9 cellular contexts compared by ENCODE assay signal in the genomic region with DNA sequence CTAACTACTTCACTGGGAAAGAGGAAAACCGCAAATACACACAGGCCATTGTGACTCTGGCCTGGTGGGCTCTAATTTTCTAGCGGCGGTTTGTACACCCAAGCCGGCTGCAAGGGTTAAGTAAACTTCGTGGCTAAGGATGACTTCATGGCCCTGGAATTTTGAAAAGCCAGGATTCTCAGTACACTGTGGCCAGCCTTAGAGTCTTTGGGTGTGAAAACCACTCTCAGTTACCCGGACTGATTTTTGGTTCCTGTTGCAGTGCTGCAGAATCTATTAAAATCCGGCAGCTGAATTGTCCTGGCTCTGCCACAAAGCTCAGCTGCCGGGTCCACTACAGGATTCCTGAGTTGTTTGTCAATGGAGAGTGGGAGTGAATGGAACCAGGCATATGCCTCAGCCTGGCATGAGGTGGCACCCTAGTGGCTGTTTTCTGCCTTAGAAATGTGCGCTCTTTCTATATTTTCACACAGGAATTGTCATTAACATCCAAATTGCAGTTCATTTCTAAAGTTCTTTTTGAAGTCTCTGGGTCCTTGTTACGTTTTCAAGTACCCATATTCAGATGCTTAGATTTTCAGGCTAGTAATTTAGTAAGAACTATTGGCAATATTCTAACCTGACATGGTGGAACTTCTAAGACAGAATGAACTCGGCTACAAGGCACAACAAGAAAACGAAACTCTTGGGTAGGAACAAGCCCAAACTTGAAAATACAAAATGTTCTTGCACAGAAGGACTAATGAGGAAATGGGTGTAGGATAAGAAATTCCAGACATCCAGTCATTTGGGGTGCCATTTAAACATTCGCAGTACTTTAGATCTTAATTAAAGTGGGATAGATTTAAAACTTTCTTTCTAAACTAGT.
DNase-seq lines count a peak whose midpoint lies in the region; ATAC-seq and TF ChIP-seq lines count a peak whose summit lies in the region.
"Had no signal": no experiment of that assay in that cellular context is flagged by ENCODE, and none has a peak within 500 bp of the region (broad histone marks: within the 10 kb centered on the region; RNA-seq: fewer than 3 reads in every experiment).

No MANE protein-coding gene starts in this region.

- H3K9me3 ChIP-seq in MG63 (no peaks in the 10 kb centered on the region), SK-N-SH (no peaks in the 10 kb centered on the region)

- peaks cover 15% of the 10 kb centered on the region for H3K36me3 Mint-ChIP-seq in nephron (ENCODE audit: low read depth)
- H3K36me3 Mint-ChIP-seq: IgD-negative memory B cell had no signal

- H3K9me2 ChIP-seq in SK-N-SH = no peaks in the 10 kb centered on the region

- peak overlapping the region in 1 of 3 experiments; percentile 50 for H3K4me3 Mint-ChIP-seq in nephron
- H3K4me3 Mint-ChIP-seq: IgD-negative memory B cell had no signal

- TF ChIP-seq EP300 in SK-N-SH (IDR thresholded peaks at IDR 0.05; ENCODE audit: borderline replicate concordance in 1 of 2, low read depth in 1 of 2, low read length in 1 of 2) = 0 out of 4 replicates have a peak, but pooled peaks of 1 of the 2 experiments have one; percentile 29

- no peaks in the 10 kb centered on the region for H3K36me3 ChIP-seq in MG63
- no peaks in the 10 kb centered on the region for H3K36me3 ChIP-seq in SK-N-SH (replicated peaks in 1 of 2; ENCODE audit: control insufficient read depth in 1 of 2, insufficient read depth in 2 of 2, low read length in 1 of 2)

- POLR2A ChIA-PET in SK-N-SH (lab: Yijun Ruan, JAX) = no interaction called here

- TF ChIP-seq CTCF in SK-N-SH (IDR thresholded peaks at IDR 0.05) (peak; percentile 88), fibroblast of the aortic adventitia (IDR thresholded peaks at IDR 0.05; ENCODE audit: insufficient read depth, low read length) (peak; percentile 72), nephron (IDR thresholded peaks at IDR 0.05; ENCODE audit: unreplicated experiment in 3 of 3) (peak; percentile 49 to 55 (median 54))

- TF ChIP-seq RAD21 in SK-N-SH (IDR thresholded peaks at IDR 0.05; ENCODE audit: low read length) = peak; percentile 98

- peaks cover 55% of the 10 kb centered on the region for H3K4me1 Mint-ChIP-seq in nephron
- H3K4me1 Mint-ChIP-seq: IgD-negative memory B cell had no signal

- no peaks in the 10 kb centered on the region for H3K79me2 ChIP-seq in SK-N-SH (ENCODE audit: insufficient read depth)

- peak; percentile 26 for DNase-seq in DMS153 treated with DMSO at 0.1 percent for 48 hours (lab: John Stamatoyannopoulos, UW; ENCODE audit: unreplicated experiment)
- DNase-seq in MG63 = peak; percentile 74
- DNase-seq in SK-N-SH = peak; percentile 73
- DNase-seq in fibroblast of the aortic adventitia (ENCODE audit: low read depth) = peak; percentile 88
- no peak for DNase-seq in stimulated activated naive CD4-positive, alpha-beta T cell (lab: John Stamatoyannopoulos, UW)
- DNase-seq in activated CD4-positive, CD25-positive, alpha-beta regulatory T cell (lab: John Stamatoyannopoulos, UW) = no peak

- CTCF ChIA-PET in SK-N-SH (lab: Yijun Ruan, JAX) = interaction anchor here (0.6 to 3.7 kb wide), 32 partner anchors 10 to 1131 kb away, joined by 3 to 24 read pairs (median 4); no protein-coding TSS in a partner anchor

- peaks cover 13% of the 10 kb centered on the region for H3F3A ChIP-seq in SK-N-SH (replicated peaks; ENCODE audit: insufficient read depth)

- peaks cover 16 to 25% of the 10 kb centered on the region in 2 experiments; a peak in 3 of 4 replicates for H3K4me1 ChIP-seq in SK-N-SH (ENCODE audit: control insufficient read depth in 1 of 2, insufficient read depth in 2 of 2, low read depth in 1 of 2, low read length in 1 of 2)

- peak overlapping the region; percentile 48; the same call in 1 of the 2 replicates for H3K9ac ChIP-seq in SK-N-SH

- H3K9me3 Mint-ChIP-seq in nephron = no peaks in the 10 kb centered on the region
- H3K9me3 Mint-ChIP-seq: IgD-negative memory B cell had no signal

- H2AFZ ChIP-seq in SK-N-SH (ENCODE audit: low read depth) = peak overlapping the region; percentile 38

- peak overlapping the region; percentile 90 to 96 (median 96) for H3K27ac Mint-ChIP-seq in nephron
- H3K27ac Mint-ChIP-seq: IgD-negative memory B cell had no signal

- peak overlapping the region; percentile 59 to 61 for H3K27ac ChIP-seq in SK-N-SH (ENCODE audit: low read depth in 2 of 2, low read length in 1 of 2)

- H3K4me2 ChIP-seq in SK-N-SH = peak overlapping the region; percentile 61

- no peak for ATAC-seq in GM21825 (IDR thresholded peaks at IDR 0.05; ENCODE audit: unreplicated experiment)

- no peaks in the 10 kb centered on the region for H4K20me1 ChIP-seq in SK-N-SH (ENCODE audit: insufficient read depth)

- 38% methylated on average over 13 of the region's 13 CpGs for WGBS in SK-N-SH (ENCODE audit: low lambda C conversion rate)

- H3K4me3 ChIP-seq in MG63 (peak overlapping the region; percentile 10; the same call in 1 of the 2 replicates), SK-N-SH (ENCODE audit: low read depth in 2 of 2, low read length in 1 of 2) (peak overlapping the region in 1 of 2 experiments; percentile 18; a peak in 1 of 4 replicates), fibroblast of the aortic adventitia (ENCODE audit: low read depth, low read length) (peak overlapping the region; percentile 27)

- H3K27me3 ChIP-seq in MG63 (no peaks in the 10 kb centered on the region), SK-N-SH (ENCODE audit: insufficient read depth) (no peaks in the 10 kb centered on the region)

- H3K27me3 Mint-ChIP-seq in nephron (ENCODE audit: low read depth) = no peaks in the 10 kb centered on the region

TF ChIP-seq in SK-N-SH, 30 proteins besides CTCF, POLR2A, EP300 and RAD21 (continues in another document):
- TF ChIP-seq JUND (IDR thresholded peaks at IDR 0.05) = peak; percentile 33; the same call in 1 of the 2 replicates
- TF ChIP-seq TEAD4 (IDR thresholded peaks at IDR 0.05; ENCODE audit: borderline replicate concordance, insufficient read depth) = 0 out of 2 replicates have a peak, but pooled peaks have one; percentile 34
- TF ChIP-seq RCOR1 (IDR thresholded peaks at IDR 0.05; ENCODE audit: low read length) = peak; percentile 65
- TF ChIP-seq MEF2A (IDR thresholded peaks at IDR 0.05; ENCODE audit: borderline replicate concordance, low read depth) = no peak
- TF ChIP-seq EZH2phosphoT487 (IDR thresholded peaks at IDR 0.05; ENCODE audit: borderline replicate concordance, low read depth) = no peak
- TF ChIP-seq SIN3A (IDR thresholded peaks at IDR 0.05; ENCODE audit: borderline replicate concordance, low read depth, low read length) = peak; percentile 71; the same call in 1 of the 2 replicates
- TF ChIP-seq RXRA (IDR thresholded peaks at IDR 0.05; ENCODE audit: borderline replicate concordance, low read depth) = no peak
- no peak for TF ChIP-seq USF2 (IDR thresholded peaks at IDR 0.05; ENCODE audit: borderline replicate concordance, low read depth, low read length)
- TF ChIP-seq RFX5 (IDR thresholded peaks at IDR 0.05; ENCODE audit: low read length) = 0 out of 2 replicates have a peak, but pooled peaks have one; percentile 14
- TF ChIP-seq TAF1 (IDR thresholded peaks at IDR 0.05; ENCODE audit: borderline replicate concordance, low read depth, low read length) = no peak
- peak; percentile 48 for TF ChIP-seq CHD2 (IDR thresholded peaks at IDR 0.05; ENCODE audit: low read length, partially characterized antibody)
- TF ChIP-seq FOXJ3 (CRISPR knock-in tag; IDR thresholded peaks at IDR 0.05) = no peak
- TF ChIP-seq GABPA (IDR thresholded peaks at IDR 0.05; ENCODE audit: low read depth) = no peak
- 0 out of 2 replicates have a peak, but pooled peaks have one; percentile 35 for TF ChIP-seq MAX (IDR thresholded peaks at IDR 0.05; ENCODE audit: low read depth)
- peak; percentile 85 for TF ChIP-seq SMC3 (IDR thresholded peaks at IDR 0.05; ENCODE audit: low read depth, low read length)
- TF ChIP-seq, protein P1, sequence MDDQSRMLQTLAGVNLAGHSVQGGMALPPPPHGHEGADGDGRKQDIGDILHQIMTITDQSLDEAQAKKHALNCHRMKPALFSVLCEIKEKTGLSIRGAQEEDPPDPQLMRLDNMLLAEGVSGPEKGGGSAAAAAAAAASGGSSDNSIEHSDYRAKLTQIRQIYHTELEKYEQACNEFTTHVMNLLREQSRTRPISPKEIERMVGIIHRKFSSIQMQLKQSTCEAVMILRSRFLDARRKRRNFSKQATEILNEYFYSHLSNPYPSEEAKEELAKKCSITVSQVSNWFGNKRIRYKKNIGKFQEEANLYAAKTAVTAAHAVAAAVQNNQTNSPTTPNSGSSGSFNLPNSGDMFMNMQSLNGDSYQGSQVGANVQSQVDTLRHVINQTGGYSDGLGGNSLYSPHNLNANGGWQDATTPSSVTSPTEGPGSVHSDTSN (IDR thresholded peaks at IDR 0.05) = no peak
- peak; percentile 54; the same call in 1 of the 2 replicates for TF ChIP-seq MXI1 (IDR thresholded peaks at IDR 0.05; ENCODE audit: low read depth, low read length)
- TF ChIP-seq ZBTB33 (IDR thresholded peaks at IDR 0.05; ENCODE audit: borderline replicate concordance, low read depth) = no peak

Comparison
In these comparisons a context has a peak if more than half of its experiments do, and no peak if none do; other contexts are left out.
1. DNase-seq: peak in DMS153 treated with DMSO at 0.1 percent for 48 hours (single experiment), MG63 (single experiment), SK-N-SH (single experiment) and fibroblast of the aortic adventitia (single experiment); none in stimulated activated naive CD4-positive, alpha-beta T cell (0 of 6) and activated CD4-positive, CD25-positive, alpha-beta regulatory T cell (0 of 4).
2. Peak in every context shown above with its lines, with median percentiles within 50 percentile points of each other: CTCF ChIP-seq.